9 cellular contexts compared by ENCODE assay signal in genomic region chr19:9622531-9622930, GRCh38. TPM values are rescaled to one million over a fixed set of nuclear protein-coding genes. Genes with fewer than 3 reads are reported as not detected.
DNase-seq lines count a peak whose midpoint lies in the region; ATAC-seq and TF ChIP-seq lines count a peak whose summit lies in the region.
"Had no signal": no experiment of that assay in that cellular context is flagged by ENCODE, and none has a peak within 500 bp of the region (broad histone marks: within the 10 kb centered on the region; RNA-seq: fewer than 3 reads in every experiment).

No MANE protein-coding gene starts in this region.

- H3K9me3 Mint-ChIP-seq in GM23338: peaks cover 10% of the 10 kb centered on the region; the same call in 2 of the 3 replicates

- ATAC-seq in GM23338 (no peak), GM21360 (IDR thresholded peaks at IDR 0.05; ENCODE audit: unreplicated experiment) (no peak), GM18502 (IDR thresholded peaks at IDR 0.05; ENCODE audit: poor library complexity, unreplicated experiment) (no peak)

- peak overlapping the region; percentile 41; the same call in 1 of the 2 replicates for H3K4me2 ChIP-seq in GM23338
- no peak overlapping the region for H3K4me2 ChIP-seq in OCI-LY3 (ENCODE audit: low read length)
- peak overlapping the region; percentile 32 for H3K4me2 ChIP-seq in osteoblast (ENCODE audit: insufficient read depth, low read length)

- peaks cover 45% of the 10 kb centered on the region for H3K36me3 Mint-ChIP-seq in GM23338 (ENCODE audit: low read depth)

- H3K27me3 ChIP-seq in GM23338 (ENCODE audit: insufficient read depth) (no peaks in the 10 kb centered on the region), OCI-LY3 (ENCODE audit: low read depth, low read length) (no peaks in the 10 kb centered on the region), osteoblast (ENCODE audit: insufficient read depth, low read length) (no peaks in the 10 kb centered on the region)

- H3K4me1 ChIP-seq in GM23338 (ENCODE audit: insufficient read depth): peaks cover 20% of the 10 kb centered on the region
- H3K4me1 ChIP-seq in OCI-LY3 (ENCODE audit: low read length): peaks cover 9% of the 10 kb centered on the region; the same call in 1 of the 2 replicates
- peaks cover 18% of the 10 kb centered on the region for H3K4me1 ChIP-seq in osteoblast (ENCODE audit: insufficient read depth, low read length)

- peaks cover 16% of the 10 kb centered on the region for H3K27me3 Mint-ChIP-seq in GM23338 (ENCODE audit: insufficient read depth, low read depth, poor library complexity)

- H3K27ac Mint-ChIP-seq in GM23338: peak overlapping the region; percentile 84

- H3K9ac ChIP-seq in OCI-LY3 (ENCODE audit: low read length): no peak overlapping the region

- DNase-seq in GM23338 (ENCODE audit: low spot score) (no peak), epithelial cell of esophagus (ENCODE audit: low read depth) (peak; percentile 92), osteoblast (ENCODE audit: insufficient read length, low spot score, missing footprints) (no peak), HT-29 (ENCODE audit: low spot score) (no peak), RKO (ENCODE audit: low spot score) (no peak)
- DNase-seq: stimulated activated CD4-positive, alpha-beta T cell treated with anti-CD3 and anti-CD28 coated beads, Interleukin-4, amount 100 ng/mL, for 1 hour had no signal

- no peaks in the 10 kb centered on the region for H3F3A ChIP-seq in GM23338 (replicated peaks; ENCODE audit: low read depth)

- peaks cover 20% of the 10 kb centered on the region for H3K36me3 ChIP-seq in GM23338 (ENCODE audit: insufficient read depth)
- H3K36me3 ChIP-seq in OCI-LY3 (replicated peaks; ENCODE audit: low read depth, low read length): peaks cover 4% of the 10 kb centered on the region
- peaks cover 18% of the 10 kb centered on the region for H3K36me3 ChIP-seq in osteoblast (ENCODE audit: insufficient read depth, low read length)

- H3K9me3 ChIP-seq in OCI-LY3 (ENCODE audit: insufficient read depth, low read length) (no peaks in the 10 kb centered on the region), osteoblast (ENCODE audit: low read depth, low read length) (no peaks in the 10 kb centered on the region)

- TF ChIP-seq CTCF in GM23338 (conservative IDR thresholded peaks at IDR 0.05; ENCODE audit: low read depth in 2 of 2) (no peak), OCI-LY3 (IDR thresholded peaks at IDR 0.05; ENCODE audit: low read depth, low read length) (no peak), epithelial cell of esophagus (IDR thresholded peaks at IDR 0.05; ENCODE audit: insufficient read depth, low read depth, low read length, missing control alignments) (no peak), osteoblast (IDR thresholded peaks at IDR 0.05; ENCODE audit: extremely low read depth, low read depth, low read length) (no peak)

- no peaks in the 10 kb centered on the region for H3K9me2 ChIP-seq in GM23338 (ENCODE audit: insufficient read depth)

- no peaks in the 10 kb centered on the region; the same call in 1 of the 2 replicates for H4K20me1 ChIP-seq in GM23338 (replicated peaks; ENCODE audit: insufficient read depth)
- no peaks in the 10 kb centered on the region for H4K20me1 ChIP-seq in OCI-LY3 (ENCODE audit: insufficient read depth, low read length)
- no peaks in the 10 kb centered on the region for H4K20me1 ChIP-seq in osteoblast (ENCODE audit: insufficient read depth, low read length)

- H3K4me3 ChIP-seq in GM23338 (no peak overlapping the region), OCI-LY3 (ENCODE audit: low read length) (peak overlapping the region; percentile 5; the same call in 1 of the 2 replicates), epithelial cell of esophagus (ENCODE audit: low read length) (peak overlapping the region; percentile 99), osteoblast (ENCODE audit: insufficient read depth, low read length) (no peak overlapping the region)

- H3K27ac ChIP-seq in GM23338 (ENCODE audit: low read depth) (peak overlapping the region; percentile 83; the same call in 1 of the 2 replicates), OCI-LY3 (ENCODE audit: low read length) (no peak overlapping the region), osteoblast (ENCODE audit: low read depth, low read length) (no peak overlapping the region)

- H2AFZ ChIP-seq in GM23338: no peak overlapping the region
- H2AFZ ChIP-seq in OCI-LY3 (ENCODE audit: low read depth, low read length): no peak overlapping the region
- H2AFZ ChIP-seq in osteoblast (ENCODE audit: low read length): no peak overlapping the region

- H3K4me1 Mint-ChIP-seq in GM23338: peaks cover 16% of the 10 kb centered on the region

- H3K4me3 Mint-ChIP-seq in GM23338: peak overlapping the region; percentile 62

- H3K79me2 ChIP-seq in GM23338 (replicated peaks; ENCODE audit: insufficient read depth) (peaks cover 38% of the 10 kb centered on the region), OCI-LY3 (ENCODE audit: low read length) (peaks cover 22% of the 10 kb centered on the region), osteoblast (ENCODE audit: insufficient read depth, low read length) (peaks cover 19% of the 10 kb centered on the region)

TF ChIP-seq in GM23338, 12 proteins besides CTCF, POLR2A, EP300 and RAD21:
- TF ChIP-seq ETS1 (IDR thresholded peaks at IDR 0.05): no peak
- TF ChIP-seq ZNF114 (CRISPR knock-in tag; IDR thresholded peaks at IDR 0.05): no peak

RNA-seq across cellular contexts. Expression of gene ZNF561, which starts 1.5 kb away (rescaled TPM):
- 69.9 and 71.1 TPM in 2 replicates for total RNA-seq in GM23338 (2014; rRNA removed; shearing (Covaris generic))
- 20.5 and 22.7 TPM in 2 replicates for polyA plus RNA-seq in GM23338 (2016; fragmentation: Nextera tagmentation; extraction: Ambion mirVana)
- 44.2 and 45.2 TPM in 2 replicates for total RNA-seq in osteoblast
- total RNA-seq in HT-29 (2014; rRNA removed; shearing (Covaris generic)): 4.7 and 11.3 TPM in 2 replicates

RNA-seq across cellular contexts. Expression of gene ZNF121, which starts 38.2 kb away (rescaled TPM):
- total RNA-seq in GM23338 (2014; rRNA removed; shearing (Covaris generic)): 252 and 263 TPM in 2 replicates
- polyA plus RNA-seq in GM23338 (2016; fragmentation: Nextera tagmentation; extraction: Ambion mirVana): 42.3 and 50.8 TPM in 2 replicates
- total RNA-seq in osteoblast: 39.1 and 40.1 TPM in 2 replicates
- total RNA-seq in HT-29 (2014; rRNA removed; shearing (Covaris generic)): 21.5 and 26.6 TPM in 2 replicates

RNA-seq across cellular contexts. Expression of gene ZNF562, which starts 52.4 kb away (rescaled TPM):
- total RNA-seq in GM23338 (2014; rRNA removed; shearing (Covaris generic)): 48.3 and 68.8 TPM in 2 replicates
- polyA plus RNA-seq in GM23338 (2016; fragmentation: Nextera tagmentation; extraction: Ambion mirVana): 11.2 and 15.6 TPM in 2 replicates
- 32.1 and 33.3 TPM in 2 replicates for total RNA-seq in osteoblast
- 14.2 and 27.3 TPM in 2 replicates for total RNA-seq in HT-29 (2014; rRNA removed; shearing (Covaris generic))

Comparison
In these comparisons a context has a peak if more than half of its experiments do, and no peak if none do; other contexts are left out.
1. H3K4me3 ChIP-seq: peak in OCI-LY3 (single experiment) and epithelial cell of esophagus (single experiment); none in GM23338 (single experiment) and osteoblast (single experiment).